ENCODE assay signal across 2 cellular contexts in genomic region chr11:74749127-74749964, GRCh38.
TF ChIP-seq lines count a peak whose summit lies in the region.

No MANE protein-coding gene starts in this region.

TF ChIP-seq in HEK293, 187 proteins besides CTCF, POLR2A, EP300 and RAD21 (continued from another document and continues in another):
- TF ChIP-seq ZFP37 (tag by site-specific recombination; IDR thresholded peaks at IDR 0.05) = 0 out of 2 replicates have a peak, but pooled peaks have one; percentile 50
- TF ChIP-seq ZNF514 (tag by site-specific recombination; IDR thresholded peaks at IDR 0.05) = no peak
- TF ChIP-seq HOXC10 (CRISPR knock-in tag; IDR thresholded peaks at IDR 0.05) = 0 out of 2 replicates have a peak, but pooled peaks have one; percentile 47
- TF ChIP-seq ZNF518A (tag by site-specific recombination; conservative IDR thresholded peaks at IDR 0.05; ENCODE audit: low read depth) = 0 out of 2 replicates have a peak, but pooled peaks have one; percentile 25
- peak; percentile 76 for TF ChIP-seq ZNF692 (tag by site-specific recombination; IDR thresholded peaks at IDR 0.05)
- 0 out of 2 replicates have a peak, but pooled peaks have one; percentile 29 for TF ChIP-seq SP7 (tag by site-specific recombination; IDR thresholded peaks at IDR 0.05)
- no peak for TF ChIP-seq ZNF23 (tag by site-specific recombination; IDR thresholded peaks at IDR 0.05; ENCODE audit: borderline replicate concordance)
- TF ChIP-seq ZBTB26 (tag by site-specific recombination; optimal IDR thresholded peaks at IDR 0.05) = peak; percentile 69
- no peak for TF ChIP-seq ZNF404 (tag by site-specific recombination; IDR thresholded peaks at IDR 0.05)
- TF ChIP-seq ZFHX2 (tag by site-specific recombination; conservative IDR thresholded peaks at IDR 0.05) = peak; percentile 60
- no peak for TF ChIP-seq ATF2 (tag by site-specific recombination; IDR thresholded peaks at IDR 0.05; ENCODE audit: low read depth)
- TF ChIP-seq ZNF843 (tag by site-specific recombination; IDR thresholded peaks at IDR 0.05) = no peak
- TF ChIP-seq BCL6B (tag by site-specific recombination; IDR thresholded peaks at IDR 0.05) = no peak
- no peak for TF ChIP-seq GLI2 (tag by site-specific recombination; IDR thresholded peaks at IDR 0.05; ENCODE audit: borderline replicate concordance, low read depth)
- peak; percentile 33; the same call in 1 of the 2 replicates for TF ChIP-seq SCRT2 (tag by site-specific recombination; IDR thresholded peaks at IDR 0.05)

TF ChIP-seq in HepG2, 621 proteins besides CTCF, POLR2A, EP300 and RAD21 (continued from another document and continues in another):
- TF ChIP-seq MYPOP (CRISPR knock-in tag; IDR thresholded peaks at IDR 0.05) = peak; percentile 46; the same call in 1 of the 2 replicates
- TF ChIP-seq ZBED4 (CRISPR knock-in tag; IDR thresholded peaks at IDR 0.05; ENCODE audit: borderline replicate concordance) = peak; percentile 41
- TF ChIP-seq ZFP91 (CRISPR knock-in tag; IDR thresholded peaks at IDR 0.05; ENCODE audit: borderline replicate concordance) = no peak
- 0 out of 2 replicates have a peak, but pooled peaks have one; percentile 28 for TF ChIP-seq ZNF782 (CRISPR knock-in tag; IDR thresholded peaks at IDR 0.05; ENCODE audit: borderline replicate concordance)
- no peak for TF ChIP-seq GFI1 (CRISPR knock-in tag; IDR thresholded peaks at IDR 0.05; ENCODE audit: borderline replicate concordance)
- no peak for TF ChIP-seq ZNF513 (CRISPR knock-in tag; conservative IDR thresholded peaks at IDR 0.05)
- TF ChIP-seq ZNF670 (CRISPR knock-in tag; IDR thresholded peaks at IDR 0.05; ENCODE audit: borderline replicate concordance) = peak; percentile 67; the same call in 1 of the 2 replicates
- no peak for TF ChIP-seq ZNF44 (CRISPR knock-in tag; IDR thresholded peaks at IDR 0.05)
- TF ChIP-seq SIN3A (IDR thresholded peaks at IDR 0.05; ENCODE audit: borderline replicate concordance, low read depth, low read length) = no peak; the same call in 1 of the 2 replicates
- TF ChIP-seq ZNF660 (CRISPR knock-in tag; IDR thresholded peaks at IDR 0.05; ENCODE audit: borderline replicate concordance, low read depth) = no peak
- no peak for TF ChIP-seq HNRNPL (IDR thresholded peaks at IDR 0.05; ENCODE audit: low read depth, low read length)
- no peak for TF ChIP-seq ZNF720 (CRISPR knock-in tag; IDR thresholded peaks at IDR 0.05)
- no peak for TF ChIP-seq GPN1 (CRISPR knock-in tag; IDR thresholded peaks at IDR 0.05; ENCODE audit: borderline replicate concordance)
- TF ChIP-seq TAF15 (IDR thresholded peaks at IDR 0.05; ENCODE audit: low read depth, low read length, poor library complexity, severe bottlenecking) = no peak
- no peak for TF ChIP-seq STAG1 (CRISPR knock-in tag; IDR thresholded peaks at IDR 0.05)
- no peak for TF ChIP-seq NRL (CRISPR knock-in tag; IDR thresholded peaks at IDR 0.05; ENCODE audit: borderline replicate concordance)
- TF ChIP-seq FOXA3 (CRISPR knock-in tag; IDR thresholded peaks at IDR 0.05) = no peak
- no peak for TF ChIP-seq TBX3 (IDR thresholded peaks at IDR 0.05; ENCODE audit: borderline replicate concordance)
- no peak for TF ChIP-seq E2F2 (CRISPR knock-in tag; IDR thresholded peaks at IDR 0.05; ENCODE audit: borderline replicate concordance)
- 0 out of 2 replicates have a peak, but pooled peaks have one; percentile 34 for TF ChIP-seq STAT5B (CRISPR knock-in tag; IDR thresholded peaks at IDR 0.05)
- TF ChIP-seq ZSCAN20 (CRISPR knock-in tag; IDR thresholded peaks at IDR 0.05; ENCODE audit: borderline replicate concordance) = no peak
- no peak; the same call in 1 of the 2 replicates for TF ChIP-seq ISX (CRISPR knock-in tag; conservative IDR thresholded peaks at IDR 0.05)
- TF ChIP-seq TCF12 (IDR thresholded peaks at IDR 0.05) = no peak
- peak; percentile 55; the same call in 1 of the 2 replicates for TF ChIP-seq TCF12 (CRISPR knock-in tag; IDR thresholded peaks at IDR 0.05)
- TF ChIP-seq ZNF549 (CRISPR knock-in tag; IDR thresholded peaks at IDR 0.05) = no peak
- no peak for TF ChIP-seq E2F5 (CRISPR knock-in tag; conservative IDR thresholded peaks at IDR 0.05)
- TF ChIP-seq SRSF9 (IDR thresholded peaks at IDR 0.05; ENCODE audit: borderline replicate concordance, insufficient read depth, low read depth, low read length, poor library complexity, severe bottlenecking) = no peak
- no peak for TF ChIP-seq SMAD3 (CRISPR knock-in tag; IDR thresholded peaks at IDR 0.05)
- 0 out of 2 replicates have a peak, but pooled peaks have one; percentile 40 for TF ChIP-seq FOXO4 (CRISPR knock-in tag; conservative IDR thresholded peaks at IDR 0.05)
- no peak for TF ChIP-seq NFRKB (IDR thresholded peaks at IDR 0.05)
- no peak for TF ChIP-seq TBP (CRISPR knock-in tag; IDR thresholded peaks at IDR 0.05)
- TF ChIP-seq THAP11 (CRISPR knock-in tag; IDR thresholded peaks at IDR 0.05) = 0 out of 2 replicates have a peak, but pooled peaks have one; percentile 21
- no peak for TF ChIP-seq ZBTB14 (CRISPR knock-in tag; IDR thresholded peaks at IDR 0.05)
- no peak for TF ChIP-seq RARG (CRISPR knock-in tag; IDR thresholded peaks at IDR 0.05; ENCODE audit: low read depth)
- no peak for TF ChIP-seq MXI1 (IDR thresholded peaks at IDR 0.05; ENCODE audit: borderline replicate concordance, low read depth, low read length)
- no peak for TF ChIP-seq DMTF1 (CRISPR knock-in tag; IDR thresholded peaks at IDR 0.05)
- peak; percentile 31; the same call in 1 of the 2 replicates for TF ChIP-seq SATB2 (CRISPR knock-in tag; IDR thresholded peaks at IDR 0.05)
- TF ChIP-seq DPF2 (CRISPR knock-in tag; IDR thresholded peaks at IDR 0.05; ENCODE audit: borderline replicate concordance, low read depth) = no peak
- TF ChIP-seq NR2F1 (CRISPR knock-in tag; IDR thresholded peaks at IDR 0.05) = no peak
- TF ChIP-seq BORCS8-MEF2B (CRISPR knock-in tag; IDR thresholded peaks at IDR 0.05) = peak; percentile 89
- TF ChIP-seq ZNF784 (CRISPR knock-in tag; IDR thresholded peaks at IDR 0.05; ENCODE audit: borderline replicate concordance) = no peak
